In the genomic region with DNA sequence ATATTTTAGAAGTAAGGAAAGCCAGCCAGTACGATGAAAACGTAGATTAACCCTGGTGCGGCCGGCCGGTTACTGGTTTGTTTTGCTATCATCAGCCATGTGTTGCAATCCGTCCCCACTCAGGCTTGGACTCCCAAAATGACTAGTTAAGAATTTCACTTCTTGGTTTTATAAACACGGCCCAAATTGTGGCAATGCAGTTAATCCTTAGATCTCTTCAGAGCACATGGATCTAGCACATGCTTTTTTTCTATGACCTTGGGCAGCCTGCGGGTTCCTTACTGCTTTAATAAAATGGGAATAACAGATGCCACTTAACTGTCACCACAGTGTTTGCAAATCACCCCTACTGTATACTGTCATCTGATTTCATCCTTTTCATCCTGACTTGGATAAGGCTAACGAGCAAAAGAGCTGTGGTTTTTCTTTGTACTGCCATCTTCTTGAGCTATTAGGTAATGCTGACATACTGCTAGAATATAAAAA, we compare ENCODE assay signal across 2 cellular contexts.
TF ChIP-seq lines count a peak whose summit lies in the region.

No MANE protein-coding gene starts in this region.

TF ChIP-seq in HEK293, 187 proteins besides CTCF, POLR2A, EP300 and RAD21 (continued from another document and continues in another):
- TF ChIP-seq KLF17 (tag by site-specific recombination; IDR thresholded peaks at IDR 0.05): no peak
- TF ChIP-seq ZNF488 (tag by site-specific recombination; IDR thresholded peaks at IDR 0.05): no peak
- TF ChIP-seq ZNF239 (tag by site-specific recombination; IDR thresholded peaks at IDR 0.05): no peak
- no peak for TF ChIP-seq ZNF768 (tag by site-specific recombination; IDR thresholded peaks at IDR 0.05)
- TF ChIP-seq, protein P1, sequence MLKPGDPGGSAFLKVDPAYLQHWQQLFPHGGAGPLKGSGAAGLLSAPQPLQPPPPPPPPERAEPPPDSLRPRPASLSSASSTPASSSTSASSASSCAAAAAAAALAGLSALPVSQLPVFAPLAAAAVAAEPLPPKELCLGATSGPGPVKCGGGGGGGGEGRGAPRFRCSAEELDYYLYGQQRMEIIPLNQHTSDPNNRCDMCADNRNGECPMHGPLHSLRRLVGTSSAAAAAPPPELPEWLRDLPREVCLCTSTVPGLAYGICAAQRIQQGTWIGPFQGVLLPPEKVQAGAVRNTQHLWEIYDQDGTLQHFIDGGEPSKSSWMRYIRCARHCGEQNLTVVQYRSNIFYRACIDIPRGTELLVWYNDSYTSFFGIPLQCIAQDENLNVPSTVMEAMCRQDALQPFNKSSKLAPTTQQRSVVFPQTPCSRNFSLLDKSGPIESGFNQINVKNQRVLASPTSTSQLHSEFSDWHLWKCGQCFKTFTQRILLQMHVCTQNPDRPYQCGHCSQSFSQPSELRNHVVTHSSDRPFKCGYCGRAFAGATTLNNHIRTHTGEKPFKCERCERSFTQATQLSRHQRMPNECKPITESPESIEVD (tag by site-specific recombination; IDR thresholded peaks at IDR 0.05): no peak
- TF ChIP-seq ZNF138 (tag by site-specific recombination; IDR thresholded peaks at IDR 0.05; ENCODE audit: borderline replicate concordance): 0 out of 2 replicates have a peak, but pooled peaks have one; percentile 13
- TF ChIP-seq ZNF266 (tag by site-specific recombination; IDR thresholded peaks at IDR 0.05; ENCODE audit: low read depth): no peak
- TF ChIP-seq HOXC10 (CRISPR knock-in tag; IDR thresholded peaks at IDR 0.05): no peak
- 0 out of 2 replicates have a peak, but pooled peaks have one; percentile 11 for TF ChIP-seq ZNF335 (tag by site-specific recombination; conservative IDR thresholded peaks at IDR 0.05)
- TF ChIP-seq, protein P2, sequence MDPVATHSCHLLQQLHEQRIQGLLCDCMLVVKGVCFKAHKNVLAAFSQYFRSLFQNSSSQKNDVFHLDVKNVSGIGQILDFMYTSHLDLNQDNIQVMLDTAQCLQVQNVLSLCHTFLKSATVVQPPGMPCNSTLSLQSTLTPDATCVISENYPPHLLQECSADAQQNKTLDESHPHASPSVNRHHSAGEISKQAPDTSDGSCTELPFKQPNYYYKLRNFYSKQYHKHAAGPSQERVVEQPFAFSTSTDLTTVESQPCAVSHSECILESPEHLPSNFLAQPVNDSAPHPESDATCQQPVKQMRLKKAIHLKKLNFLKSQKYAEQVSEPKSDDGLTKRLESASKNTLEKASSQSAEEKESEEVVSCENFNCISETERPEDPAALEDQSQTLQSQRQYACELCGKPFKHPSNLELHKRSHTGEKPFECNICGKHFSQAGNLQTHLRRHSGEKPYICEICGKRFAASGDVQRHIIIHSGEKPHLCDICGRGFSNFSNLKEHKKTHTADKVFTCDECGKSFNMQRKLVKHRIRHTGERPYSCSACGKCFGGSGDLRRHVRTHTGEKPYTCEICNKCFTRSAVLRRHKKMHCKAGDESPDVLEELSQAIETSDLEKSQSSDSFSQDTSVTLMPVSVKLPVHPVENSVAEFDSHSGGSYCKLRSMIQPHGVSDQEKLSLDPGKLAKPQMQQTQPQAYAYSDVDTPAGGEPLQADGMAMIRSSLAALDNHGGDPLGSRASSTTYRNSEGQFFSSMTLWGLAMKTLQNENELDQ (tag by site-specific recombination; IDR thresholded peaks at IDR 0.05; ENCODE audit: low read depth): no peak
- 0 out of 2 replicates have a peak, but pooled peaks have one; percentile 50 for TF ChIP-seq ZSCAN16 (tag by site-specific recombination; IDR thresholded peaks at IDR 0.05)
- no peak for TF ChIP-seq ZNF560 (tag by site-specific recombination; IDR thresholded peaks at IDR 0.05; ENCODE audit: borderline replicate concordance)
- no peak for TF ChIP-seq PRDM4 (tag by site-specific recombination; IDR thresholded peaks at IDR 0.05)
- TF ChIP-seq ZNF600 (tag by site-specific recombination; IDR thresholded peaks at IDR 0.05): peak; percentile 50; the same call in 1 of the 2 replicates
- peak; percentile 76; the same call in 1 of the 2 replicates for TF ChIP-seq ZNF362 (tag by site-specific recombination; IDR thresholded peaks at IDR 0.05)

TF ChIP-seq in SK-N-SH treated with all-trans-retinoic acid at 6 μM for 48 hours, 23 proteins besides CTCF, POLR2A, EP300 and RAD21 (continued from another document):
- TF ChIP-seq PATZ1 (CRISPR knock-in tag; IDR thresholded peaks at IDR 0.05; ENCODE audit: borderline replicate concordance): no peak
- no peak for TF ChIP-seq PPARA (CRISPR knock-in tag; IDR thresholded peaks at IDR 0.05; ENCODE audit: borderline replicate concordance)
- TF ChIP-seq ZFP30 (CRISPR knock-in tag; IDR thresholded peaks at IDR 0.05): no peak
- no peak for TF ChIP-seq CREB5 (CRISPR knock-in tag; IDR thresholded peaks at IDR 0.05; ENCODE audit: low read depth)
- TF ChIP-seq, protein P3, sequence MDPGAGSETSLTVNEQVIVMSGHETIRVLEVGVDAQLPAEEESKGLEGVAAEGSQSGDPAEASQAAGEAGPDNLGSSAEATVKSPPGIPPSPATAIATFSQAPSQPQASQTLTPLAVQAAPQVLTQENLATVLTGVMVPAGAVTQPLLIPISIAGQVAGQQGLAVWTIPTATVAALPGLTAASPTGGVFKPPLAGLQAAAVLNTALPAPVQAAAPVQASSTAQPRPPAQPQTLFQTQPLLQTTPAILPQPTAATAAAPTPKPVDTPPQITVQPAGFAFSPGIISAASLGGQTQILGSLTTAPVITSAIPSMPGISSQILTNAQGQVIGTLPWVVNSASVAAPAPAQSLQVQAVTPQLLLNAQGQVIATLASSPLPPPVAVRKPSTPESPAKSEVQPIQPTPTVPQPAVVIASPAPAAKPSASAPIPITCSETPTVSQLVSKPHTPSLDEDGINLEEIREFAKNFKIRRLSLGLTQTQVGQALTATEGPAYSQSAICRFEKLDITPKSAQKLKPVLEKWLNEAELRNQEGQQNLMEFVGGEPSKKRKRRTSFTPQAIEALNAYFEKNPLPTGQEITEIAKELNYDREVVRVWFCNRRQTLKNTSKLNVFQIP (CRISPR knock-in tag; IDR thresholded peaks at IDR 0.05; ENCODE audit: borderline replicate concordance, low read depth): no peak
- TF ChIP-seq TCF4 (CRISPR knock-in tag; IDR thresholded peaks at IDR 0.05; ENCODE audit: borderline replicate concordance): no peak
- TF ChIP-seq RARB (CRISPR knock-in tag; IDR thresholded peaks at IDR 0.05): no peak
- TF ChIP-seq ZC3H10 (CRISPR knock-in tag; IDR thresholded peaks at IDR 0.05): no peak
- TF ChIP-seq ZNF565 (CRISPR knock-in tag; conservative IDR thresholded peaks at IDR 0.05; ENCODE audit: low read depth): no peak
- no peak for TF ChIP-seq ARNTL (CRISPR knock-in tag; IDR thresholded peaks at IDR 0.05; ENCODE audit: borderline replicate concordance, low read depth)
- TF ChIP-seq ZNF8 (CRISPR knock-in tag; IDR thresholded peaks at IDR 0.05): no peak
- no peak for TF ChIP-seq ISL1 (CRISPR knock-in tag; IDR thresholded peaks at IDR 0.05)
- TF ChIP-seq CSDC2 (CRISPR knock-in tag; IDR thresholded peaks at IDR 0.05): no peak
- TF ChIP-seq SNAI2 (CRISPR knock-in tag; IDR thresholded peaks at IDR 0.05): no peak
